In genomic region chr5:111117149-111117548, GRCh38 we compare ENCODE assay signal across 19 cellular contexts. TPM values are rescaled to one million over a fixed set of nuclear protein-coding genes. Genes with fewer than 3 reads are reported as not detected.
"Had no signal": no experiment of that assay in that cellular context is flagged by ENCODE, and none has a peak within 500 bp of the region (broad histone marks: within the 10 kb centered on the region; RNA-seq: fewer than 3 reads in every experiment).

No MANE protein-coding gene starts in this region.

- H3K27me3 Mint-ChIP-seq: naive B cell had no signal

- ATAC-seq: body of pancreas, left lobe of liver had no signal

- H3K9me3 ChIP-seq: body of pancreas, neutrophil, tibial nerve, uterus had no signal

- H3K27me3 ChIP-seq: body of pancreas, neutrophil, tibial nerve, uterus had no signal

- H3K27ac Mint-ChIP-seq: naive B cell had no signal

- H3K4me3 Mint-ChIP-seq: naive B cell had no signal

- DNase-seq: activated CD4-positive, alpha-beta T cell treated with anti-CD3 and anti-CD28 coated beads for 1 hour; activated CD4-positive, alpha-beta T cell treated with anti-CD3 and anti-CD28 coated beads, Interleukin-2, amount 50 U/mL, for 4 hours; activated effector memory CD4-positive, alpha-beta T cell treated with Interleukin-2 at 50 U/mL for 16 hours; activated naive CD4-positive, alpha-beta T cell treated with anti-CD3 and anti-CD28 coated beads, Interleukin-2, amount 50 U/mL, for 16 hours; amygdala; body of pancreas; cerebellar nuclear complex; foreskin melanocyte; naive B cell; stimulated activated CD4-positive, alpha-beta T cell treated with anti-CD3 and anti-CD28 coated beads, Interleukin-15, amount 100 ng/mL, for 24 hours; stimulated activated CD4-positive, alpha-beta T cell treated with anti-CD3 and anti-CD28 coated beads, Interleukin-4, amount 100 ng/mL, for 24 hours; stimulated activated naive CD4-positive, alpha-beta T cell; T-helper 9 cell; uterus had no signal

- H3K9me3 Mint-ChIP-seq: naive B cell had no signal

- H3K27ac ChIP-seq: body of pancreas, epithelial cell of prostate, tibial nerve, uterus had no signal

- H3K4me3 ChIP-seq: body of pancreas, tibial nerve, uterus had no signal

- H3K4me1 ChIP-seq: body of pancreas, tibial nerve, uterus had no signal

RNA-seq across cellular contexts. Expression of gene TSLP, which starts 45.6 kb away (rescaled TPM):
- total RNA-seq: lung microvascular endothelial cell had no signal
